18 cellular contexts compared by ENCODE assay signal in the genomic region with DNA sequence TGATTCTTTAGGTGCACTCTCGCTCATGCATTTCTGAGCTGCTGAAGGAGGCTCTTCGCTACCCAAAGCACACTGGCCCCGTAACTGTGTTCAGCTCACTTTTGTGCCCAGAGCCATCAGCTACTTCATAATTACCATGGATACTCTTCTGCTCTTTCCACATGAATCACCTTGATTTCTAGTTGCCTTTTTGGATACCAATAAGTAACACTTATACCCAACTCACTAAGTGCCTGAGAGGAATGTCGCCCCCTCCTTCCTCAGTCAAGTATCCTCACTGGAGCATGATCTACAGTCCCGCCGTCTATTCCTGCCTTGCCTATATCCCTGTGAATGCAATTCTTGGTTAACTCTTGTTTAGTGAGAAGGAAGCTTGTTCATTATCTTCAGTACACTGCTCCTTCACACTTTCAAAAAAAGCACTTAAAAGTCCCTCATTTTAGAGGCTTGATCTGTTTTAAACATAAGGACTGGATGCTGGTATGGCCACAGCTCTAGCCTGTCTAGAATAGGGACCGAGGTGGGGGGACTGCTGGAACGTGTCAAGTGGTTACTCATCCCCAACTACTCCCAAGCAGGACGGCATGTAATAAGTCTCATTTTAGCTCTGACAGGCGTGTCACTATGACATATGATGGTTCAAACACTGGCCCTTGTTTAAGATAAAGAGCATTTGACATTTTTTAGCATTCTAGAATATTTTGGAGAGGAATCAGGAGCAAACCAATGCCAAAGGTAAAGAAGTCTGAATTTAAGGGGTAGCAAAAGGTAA. TPM values are rescaled to one million over a fixed set of nuclear protein-coding genes. Genes with fewer than 3 reads are reported as not detected.
DNase-seq lines count a peak whose midpoint lies in the region; ATAC-seq, FAIRE-seq and TF ChIP-seq lines count a peak whose summit lies in the region.
"Had no signal": no experiment of that assay in that cellular context is flagged by ENCODE, and none has a peak within 500 bp of the region (broad histone marks: within the 10 kb centered on the region; RNA-seq: fewer than 3 reads in every experiment).

No MANE protein-coding gene starts in this region.

- no peak for DNase-seq in cardiac muscle cell (ENCODE audit: low read depth in 1 of 2, low spot score in 1 of 2)
- no peak for DNase-seq in Right ventricle myocardium superior
- no peak for DNase-seq in right cardiac atrium
- DNase-seq in uterus: no peak
- DNase-seq in ACHN: no peak
- no peak for DNase-seq in Ammon's horn (ENCODE audit: low spot score)
- DNase-seq in GM12892 (ENCODE audit: insufficient read length): no peak
- DNase-seq: 8988T, C1 segment of cervical spinal cord, COR-L47, Karpas-422, MM.1S, NCI-H1105, NCI-H187, NCI-H510A had no signal

- H3K4me3 ChIP-seq in cardiac muscle cell: no peak overlapping the region
- no peak overlapping the region for H3K4me3 ChIP-seq in right cardiac atrium (ENCODE audit: low read length)
- no peak overlapping the region for H3K4me3 ChIP-seq in rectal smooth muscle tissue (ENCODE audit: low read length)
- no peak overlapping the region for H3K4me3 ChIP-seq in uterus
- H3K4me3 ChIP-seq: HAP-1 had no signal

- H3K9ac ChIP-seq in rectal smooth muscle tissue (ENCODE audit: low read length): no peak overlapping the region

- intact Hi-C loops in Right ventricle myocardium superior (cut with DNase I) (no loop called here), right cardiac atrium (cut with DNase I) (no loop called here), uterus (cut with DNase I; ENCODE audit: low total_unique reads) (no loop called here)

- H3K27me3 ChIP-seq in cardiac muscle cell (no peaks in the 10 kb centered on the region), right cardiac atrium (ENCODE audit: control insufficient read depth, insufficient read depth) (no peaks in the 10 kb centered on the region), rectal smooth muscle tissue (ENCODE audit: control insufficient read depth, insufficient read depth, low read length) (no peaks in the 10 kb centered on the region), uterus (no peaks in the 10 kb centered on the region)

- H3K27ac ChIP-seq in cardiac muscle cell (peak overlapping the region; percentile 26), right cardiac atrium (ENCODE audit: low read length) (peak overlapping the region; percentile 26), rectal smooth muscle tissue (ENCODE audit: low read depth, low read length) (peak overlapping the region; percentile 8), uterus (peak overlapping the region; percentile 74 to 87)

- H3K4me1 ChIP-seq in cardiac muscle cell (ENCODE audit: low read depth): peaks cover 24% of the 10 kb centered on the region
- peaks cover 20% of the 10 kb centered on the region for H3K4me1 ChIP-seq in right cardiac atrium (ENCODE audit: control insufficient read depth, insufficient read depth, low read length)
- H3K4me1 ChIP-seq in rectal smooth muscle tissue (ENCODE audit: control insufficient read depth, insufficient read depth, low read length): peaks cover 21% of the 10 kb centered on the region
- peaks cover 5 to 21% of the 10 kb centered on the region in 2 donors for H3K4me1 ChIP-seq in uterus
- H3K4me1 ChIP-seq: HAP-1 had no signal

- WGBS in right cardiac atrium: 79% methylated on average over 10 of the region's 10 CpGs

- no peak for FAIRE-seq in GM12892 (lab: Jason Lieb, UNC)
- FAIRE-seq: GM18507 had no signal

- in situ Hi-C loops in ACHN (cut with HindIII; ENCODE audit: low pct_ligation_motif_present, low pct_unique_long_range_greater_than_20kb, low sequenced_read_pairs): no loop called here

- H3K9me3 ChIP-seq in cardiac muscle cell (ENCODE audit: low read depth): no peaks in the 10 kb centered on the region
- no peaks in the 10 kb centered on the region for H3K9me3 ChIP-seq in right cardiac atrium (ENCODE audit: control insufficient read depth, low read length)
- H3K9me3 ChIP-seq in uterus: no peaks in the 10 kb centered on the region
- H3K9me3 ChIP-seq: HAP-1 had no signal

- ATAC-seq in Right ventricle myocardium superior (ENCODE audit: poor library complexity) (no peak), right cardiac atrium (peak in 1 of 2 donors; percentile 46)

- H3K36me3 ChIP-seq in cardiac muscle cell (no peaks in the 10 kb centered on the region), rectal smooth muscle tissue (ENCODE audit: control insufficient read depth, insufficient read depth, low read length) (no peaks in the 10 kb centered on the region), uterus (no peaks in the 10 kb centered on the region)
- H3K36me3 ChIP-seq: HAP-1 had no signal

- TF ChIP-seq POLR2A in uterus (IDR thresholded peaks at IDR 0.05) (no peak), GM12892 (IDR thresholded peaks at IDR 0.05; ENCODE audit: low read depth, low read length) (no peak)

- TF ChIP-seq CTCF in cardiac muscle cell (IDR thresholded peaks at IDR 0.05; ENCODE audit: low read depth, low read length) (no peak), uterus (IDR thresholded peaks at IDR 0.05) (no peak)

RNA-seq across cellular contexts. Expression of a gene that starts 23.7 kb away (rescaled TPM):
- 244 and 412 TPM in 2 replicates for total RNA-seq in cardiac muscle cell
- 252 and 258 TPM in 2 replicates for polyA plus RNA-seq in cardiac muscle cell
- total RNA-seq in Right ventricle myocardium superior: 298 TPM
- total RNA-seq in right cardiac atrium: 100 to 1,000 TPM; 254 to 374 (median 287) TPM
- 106 TPM for polyA plus RNA-seq in right cardiac atrium
- total RNA-seq in uterus: 100 to 1,000 TPM; 108 to 316 (median 209) TPM
- 0.13 TPM for polyA plus RNA-seq in GM12892 (2012; ENCODE audit: missing spikeins)

Comparison
In these comparisons a context has a peak if more than half of its experiments do, and no peak if none do; other contexts are left out.
1. H3K27ac ChIP-seq: peak in every context shown above with its lines; median percentile 80 in uterus; 26 in cardiac muscle cell; 26 in right cardiac atrium; 8 in rectal smooth muscle tissue.